In genomic region chr1:80673935-80674597, GRCh38 we compare ENCODE assay signal across 27 cellular contexts.
A peak's percentile ranks its signal among the peaks of the same experiment; 100 is the strongest.
DNase-seq lines count a peak whose midpoint lies in the region; ATAC-seq and TF ChIP-seq lines count a peak whose summit lies in the region.
"Had no signal": no experiment of that assay in that cellular context is flagged by ENCODE, and none has a peak within 500 bp of the region (broad histone marks: within the 10 kb centered on the region; RNA-seq: fewer than 3 reads in every experiment).

No MANE protein-coding gene starts in this region.

- H3K9me2 ChIP-seq in GM23338 (ENCODE audit: insufficient read depth) = no peaks in the 10 kb centered on the region

- POLR2A ChIA-PET in WTC11 (lab: Charles Lee) = no interaction called here

- H3K4me1 Mint-ChIP-seq in GM23338 (peaks cover 23% of the 10 kb centered on the region), WTC11 (peaks cover 50% of the 10 kb centered on the region)
- H3K4me1 Mint-ChIP-seq in activated CD8-positive, alpha-beta memory T cell treated with anti-CD3 and anti-CD28 coated beads, Interleukin-2, amount 10 ng/mL, durations not matched to agents 7 days and 5 days = no peaks in the 10 kb centered on the region
- H3K4me1 Mint-ChIP-seq: activated CD4-positive, alpha-beta T cell treated with anti-CD3 and anti-CD28 coated beads for 36 hours; CD14-positive monocyte had no signal

- H3K27ac ChIP-seq in GM23338 (ENCODE audit: low read depth) (0 out of 2 replicates have a peak overlapping the region, but pooled peaks have one; percentile 7), trophoblast cell (ENCODE audit: low read depth, low read length) (peak overlapping the region; percentile 77), WERI-Rb-1 (no peak overlapping the region)
- H3K27ac ChIP-seq: adrenal gland, coronary artery, esophagus squamous epithelium, gastrocnemius medialis, lower lobe of right lung, SJSA1, thoracic aorta had no signal

- H3F3A ChIP-seq in GM23338 (replicated peaks; ENCODE audit: low read depth) = no peaks in the 10 kb centered on the region

- no peaks in the 10 kb centered on the region for H3K79me2 ChIP-seq in GM23338 (replicated peaks; ENCODE audit: insufficient read depth)
- H3K79me2 ChIP-seq in trophoblast cell (ENCODE audit: control insufficient read depth, insufficient read depth, low read length, poor library complexity) = no peaks in the 10 kb centered on the region

- no peak overlapping the region for H3K14ac ChIP-seq in trophoblast cell (ENCODE audit: low read length)

- H3K27me3 Mint-ChIP-seq in GM23338 (ENCODE audit: insufficient read depth, low read depth, poor library complexity) = no peaks in the 10 kb centered on the region
- H3K27me3 Mint-ChIP-seq in WTC11 (ENCODE audit: low read depth) = no peaks in the 10 kb centered on the region
- no peaks in the 10 kb centered on the region for H3K27me3 Mint-ChIP-seq in activated CD8-positive, alpha-beta memory T cell treated with anti-CD3 and anti-CD28 coated beads, Interleukin-2, amount 10 ng/mL, durations not matched to agents 7 days and 5 days
- H3K27me3 Mint-ChIP-seq: activated CD4-positive, alpha-beta T cell treated with anti-CD3 and anti-CD28 coated beads for 36 hours; activated T-cell treated with anti-CD3 and anti-CD28 coated beads, Interleukin-2, amount 50 U/mL, for 24 hours had no signal

- H3K9me3 Mint-ChIP-seq in GM23338 = no peaks in the 10 kb centered on the region
- H3K9me3 Mint-ChIP-seq in WTC11 = no peaks in the 10 kb centered on the region
- H3K9me3 Mint-ChIP-seq in activated CD8-positive, alpha-beta memory T cell treated with anti-CD3 and anti-CD28 coated beads, Interleukin-2, amount 10 ng/mL, durations not matched to agents 7 days and 5 days (ENCODE audit: low read depth) = peaks cover 10% of the 10 kb centered on the region
- H3K9me3 Mint-ChIP-seq: activated T-cell treated with anti-CD3 and anti-CD28 coated beads, Interleukin-2, amount 50 U/mL, for 24 hours had no signal

- ATAC-seq in GM23338 (peak; percentile 76), WTC11 (peak; percentile 82)
- ATAC-seq in activated CD8-positive, alpha-beta memory T cell treated with anti-CD3 and anti-CD28 coated beads, Interleukin-2, amount 10 ng/mL, durations not matched to agents 7 days and 5 days = no peak
- ATAC-seq: activated CD4-positive, alpha-beta T cell treated with anti-CD3 and anti-CD28 coated beads for 36 hours; gastrocnemius medialis; lower lobe of right lung; stimulated activated naive CD8-positive, alpha-beta T cell treated with anti-CD3 and anti-CD28 coated beads, Interleukin-15, Interleukin-2, amounts not matched to agents 100 U/mL and 50 U/mL, for 24 hours had no signal

- H3K4me3 Mint-ChIP-seq in GM23338 = no peak overlapping the region
- H3K4me3 Mint-ChIP-seq in WTC11 = no peak overlapping the region
- no peak overlapping the region for H3K4me3 Mint-ChIP-seq in activated CD8-positive, alpha-beta memory T cell treated with anti-CD3 and anti-CD28 coated beads, Interleukin-2, amount 10 ng/mL, durations not matched to agents 7 days and 5 days
- H3K4me3 Mint-ChIP-seq: activated CD4-positive, alpha-beta T cell treated with anti-CD3 and anti-CD28 coated beads for 36 hours; activated T-cell treated with anti-CD3 and anti-CD28 coated beads, Interleukin-2, amount 50 U/mL, for 24 hours; CD14-positive monocyte had no signal

- H4K91ac ChIP-seq in trophoblast cell (ENCODE audit: low read depth, low read length) = no peak overlapping the region

- no peak overlapping the region for H2BK5ac ChIP-seq in trophoblast cell (ENCODE audit: low read depth, low read length, poor library complexity)

- H3K18ac ChIP-seq in trophoblast cell (ENCODE audit: low read length) = no peak overlapping the region

- H3K79me1 ChIP-seq in trophoblast cell (ENCODE audit: low read length) = peaks cover 1% of the 10 kb centered on the region

- WGBS in trophoblast cell (ENCODE audit: extremely low coverage, insufficient coverage, insufficient read length) = no CpG with 5 or more reads among the region's 3 CpGs

- no peak overlapping the region for H3K4ac ChIP-seq in trophoblast cell (ENCODE audit: low read depth, low read length)

- H3K4me3 ChIP-seq in GM23338 = no peak overlapping the region
- H3K4me3 ChIP-seq in trophoblast cell (ENCODE audit: low read depth, low read length) = no peak overlapping the region
- H3K4me3 ChIP-seq in WERI-Rb-1 (ENCODE audit: low read depth, low read length) = no peak overlapping the region
- H3K4me3 ChIP-seq: adrenal gland, coronary artery, esophagus squamous epithelium, gastrocnemius medialis, lower lobe of right lung, SJSA1, thoracic aorta had no signal

- H3K36me3 ChIP-seq in GM23338 (ENCODE audit: insufficient read depth) (no peaks in the 10 kb centered on the region), trophoblast cell (ENCODE audit: control insufficient read depth in 1 of 2, insufficient read depth in 2 of 2, low read length in 2 of 2) (no peaks in the 10 kb centered on the region), WERI-Rb-1 (no peaks in the 10 kb centered on the region)
- H3K36me3 ChIP-seq: adrenal gland, esophagus squamous epithelium, gastrocnemius medialis, lower lobe of right lung, SJSA1, thoracic aorta had no signal

- no peak overlapping the region for H4K8ac ChIP-seq in trophoblast cell (ENCODE audit: low read depth, low read length)

- H3K4me1 ChIP-seq in GM23338 (ENCODE audit: insufficient read depth) = peaks cover 20% of the 10 kb centered on the region; the same call in 1 of the 2 replicates
- H3K4me1 ChIP-seq in trophoblast cell (ENCODE audit: control insufficient read depth in 1 of 2, insufficient read depth in 2 of 2, low read length in 2 of 2) = no peaks in the 10 kb centered on the region
- H3K4me1 ChIP-seq: adrenal gland, esophagus squamous epithelium, gastrocnemius medialis, lower lobe of right lung, SJSA1 had no signal

- no peak overlapping the region for H2BK12ac ChIP-seq in trophoblast cell (ENCODE audit: low read length)

- H4K12ac ChIP-seq in trophoblast cell (ENCODE audit: low read depth, low read length) = no peak overlapping the region

- TF ChIP-seq CTCF in GM23338 (conservative IDR thresholded peaks at IDR 0.05; ENCODE audit: low read depth in 2 of 2) (no peak), WTC11 (IDR thresholded peaks at IDR 0.05) (no peak), WERI-Rb-1 (IDR thresholded peaks at IDR 0.05; ENCODE audit: low read depth, low read length) (no peak)

- peak overlapping the region; percentile 15 for H3K27ac Mint-ChIP-seq in GM23338
- peak overlapping the region; percentile 63 for H3K27ac Mint-ChIP-seq in WTC11
- no peak overlapping the region for H3K27ac Mint-ChIP-seq in activated CD8-positive, alpha-beta memory T cell treated with anti-CD3 and anti-CD28 coated beads, Interleukin-2, amount 10 ng/mL, durations not matched to agents 7 days and 5 days
- H3K27ac Mint-ChIP-seq: activated CD4-positive, alpha-beta T cell treated with anti-CD3 and anti-CD28 coated beads for 36 hours; activated T-cell treated with anti-CD3 and anti-CD28 coated beads, Interleukin-2, amount 50 U/mL, for 24 hours; CD14-positive monocyte had no signal

- no peaks in the 10 kb centered on the region for H3K27me3 ChIP-seq in GM23338 (ENCODE audit: insufficient read depth)
- no peaks in the 10 kb centered on the region for H3K27me3 ChIP-seq in trophoblast cell (ENCODE audit: insufficient read depth, low read length)
- H3K27me3 ChIP-seq in WERI-Rb-1 (ENCODE audit: insufficient read depth, low read depth, severe bottlenecking) = no peaks in the 10 kb centered on the region
- H3K27me3 ChIP-seq: adrenal gland, esophagus squamous epithelium, gastrocnemius medialis, SJSA1 had no signal

- H3K9ac ChIP-seq in trophoblast cell (ENCODE audit: low read length) = no peak overlapping the region

- H3K36me3 Mint-ChIP-seq in GM23338 (ENCODE audit: low read depth) = no peaks in the 10 kb centered on the region
- H3K36me3 Mint-ChIP-seq in WTC11 = no peaks in the 10 kb centered on the region
- no peaks in the 10 kb centered on the region for H3K36me3 Mint-ChIP-seq in activated CD8-positive, alpha-beta memory T cell treated with anti-CD3 and anti-CD28 coated beads, Interleukin-2, amount 10 ng/mL, durations not matched to agents 7 days and 5 days
- H3K36me3 Mint-ChIP-seq: CD14-positive monocyte had no signal

- DNase-seq in GM23338 (ENCODE audit: low spot score) (peak; percentile 15), WTC11 (ENCODE audit: low spot score) (no peak), iPS-NIHi7 (ENCODE audit: extremely low spot score) (peak; percentile 12), trophoblast cell (peak; percentile 7 to 53), AG08395 (ENCODE audit: low spot score) (no peak), WERI-Rb-1 (no peak), D341Med (ENCODE audit: low spot score) (no peak)
- no peak for DNase-seq in activated CD8-positive, alpha-beta memory T cell treated with anti-CD3 and anti-CD28 coated beads, Interleukin-2, amount 10 ng/mL, durations not matched to agents 7 days and 5 days
- DNase-seq: activated CD4-positive, alpha-beta T cell treated with anti-CD3 and anti-CD28 coated beads for 36 hours; activated CD8-positive, alpha-beta memory T cell treated with anti-CD3 and anti-CD28 coated beads for 24 hours; activated T-cell treated with anti-CD3 and anti-CD28 coated beads, Interleukin-2, amount 50 U/mL, for 24 hours; adrenal gland; DMS 273 treated with DMSO at 0.1 percent for 48 hours; esophagus squamous epithelium; gastrocnemius medialis; kidney; lower lobe of right lung; NCI-H1048; NCI-H187; NCI-H526 treated with DMSO at 0.1 percent for 48 hours; occipital lobe; stimulated activated CD4-positive, alpha-beta T cell treated with anti-CD3 and anti-CD28 coated beads, Interleukin-4, amount 100 ng/mL, for 4 hours; stimulated activated naive CD8-positive, alpha-beta T cell treated with anti-CD3 and anti-CD28 coated beads, Interleukin-15, Interleukin-2, amounts not matched to agents 100 U/mL and 50 U/mL, for 24 hours had no signal

- H3K4me2 ChIP-seq in GM23338 (peak overlapping the region; percentile 47; the same call in 1 of the 2 replicates), trophoblast cell (ENCODE audit: low read length) (peak overlapping the region; percentile 57)

- H3K9me3 ChIP-seq in trophoblast cell (ENCODE audit: insufficient read depth, low read depth, low read length) (no peaks in the 10 kb centered on the region), WERI-Rb-1 (ENCODE audit: severe bottlenecking) (no peaks in the 10 kb centered on the region)
- H3K9me3 ChIP-seq: adrenal gland, esophagus squamous epithelium, gastrocnemius medialis, lower lobe of right lung, SJSA1, thoracic aorta had no signal

- CTCF ChIA-PET in WTC11 (lab: Charles Lee) = interaction anchor here (1.0 kb wide), 1 partner anchor 17 kb away, joined by 3 read pairs; no protein-coding TSS in a partner anchor
- CTCF ChIA-PET in activated CD8-positive, alpha-beta memory T cell treated with anti-CD3 and anti-CD28 coated beads, Interleukin-2, amount 10 ng/mL, durations not matched to agents 7 days and 5 days (lab: Charles Lee) = no interaction called here

- H2AK5ac ChIP-seq in trophoblast cell (ENCODE audit: low read length) = no peak overlapping the region

- H2AFZ ChIP-seq in GM23338 (peak overlapping the region; percentile 78; the same call in 1 of the 2 replicates), trophoblast cell (ENCODE audit: insufficient read depth, low read length, poor library complexity) (no peak overlapping the region)

- H2BK120ac ChIP-seq in trophoblast cell (ENCODE audit: insufficient read depth, low read length, poor library complexity) = no peak overlapping the region

- no peak overlapping the region for H3K23ac ChIP-seq in trophoblast cell (ENCODE audit: low read length)

- H4K20me1 ChIP-seq in GM23338 (replicated peaks; ENCODE audit: insufficient read depth) = no peaks in the 10 kb centered on the region

Comparison
In these comparisons a context has a peak if more than half of its experiments do, and no peak if none do; other contexts are left out.
1. DNase-seq: peak in GM23338 (single experiment), iPS-NIHi7 (single experiment) and trophoblast cell (2 of 2); none in WTC11 (single experiment), AG08395 (single experiment), WERI-Rb-1 (single experiment), D341Med (single experiment) and activated CD8-positive, alpha-beta memory T cell treated with anti-CD3 and anti-CD28 coated beads, Interleukin-2, amount 10 ng/mL, durations not matched to agents 7 days and 5 days (single experiment).